In genomic region chr11:93196816-93197382, GRCh38 we compare ENCODE assay signal across 8 cellular contexts. TPM values are rescaled to one million over a fixed set of nuclear protein-coding genes. Genes with fewer than 3 reads are reported as not detected.
DNase-seq lines count a peak whose midpoint lies in the region; TF ChIP-seq lines count a peak whose summit lies in the region.

No MANE protein-coding gene starts in this region.

- CTCF ChIA-PET in activated CD4-positive, alpha-beta T cell treated with anti-CD3 and anti-CD28 coated beads, Interleukin-2, amount 10 ng/mL, durations not matched to agents 7 days and 5 days (lab: Charles Lee): interaction anchor here (1.1 kb wide), 1 partner anchor 81 kb away, joined by 3 read pairs; no protein-coding TSS in a partner anchor

- peak overlapping the region; percentile 88 for H3K4me3 Mint-ChIP-seq in activated CD4-positive, alpha-beta T cell treated with anti-CD3 and anti-CD28 coated beads, Interleukin-2, amount 10 ng/mL, durations not matched to agents 7 days and 5 days
- peak overlapping the region; percentile 94 to 99 (median 99) for H3K4me3 Mint-ChIP-seq in nephron

- DNase-seq in activated CD4-positive, alpha-beta T cell treated with anti-CD3 and anti-CD28 coated beads, Interleukin-2, amount 10 ng/mL, durations not matched to agents 7 days and 5 days: no peak
- no peak for DNase-seq in activated CD4-positive, alpha-beta T cell treated with anti-CD3 and anti-CD28 coated beads for 48 hours
- DNase-seq in HAP-1 (ENCODE audit: low spot score in 2 of 2) (peak in 1 of 2 experiments; percentile 32), NCI-H1417 (lab: John Stamatoyannopoulos, UW) (peak in 2 of 3 experiments; percentile 69 to 88), NCI-H146 (lab: John Stamatoyannopoulos, UW) (no peak), head of caudate nucleus (no peak)

- peaks cover 24% of the 10 kb centered on the region for H3K4me1 Mint-ChIP-seq in activated CD4-positive, alpha-beta T cell treated with anti-CD3 and anti-CD28 coated beads, Interleukin-2, amount 10 ng/mL, durations not matched to agents 7 days and 5 days
- H3K4me1 Mint-ChIP-seq in nephron: no peaks in the 10 kb centered on the region

- H3K9me3 ChIP-seq in HAP-1 (no peaks in the 10 kb centered on the region), duodenal mucosa (ENCODE audit: control insufficient read depth in 1 of 2, low read length in 2 of 2) (no peaks in the 10 kb centered on the region)

- peaks cover 9% of the 10 kb centered on the region for H3K27me3 Mint-ChIP-seq in activated CD4-positive, alpha-beta T cell treated with anti-CD3 and anti-CD28 coated beads, Interleukin-2, amount 10 ng/mL, durations not matched to agents 7 days and 5 days
- no peaks in the 10 kb centered on the region for H3K27me3 Mint-ChIP-seq in nephron (ENCODE audit: low read depth)

- peak overlapping the region; percentile 92 for H3K27ac Mint-ChIP-seq in activated CD4-positive, alpha-beta T cell treated with anti-CD3 and anti-CD28 coated beads, Interleukin-2, amount 10 ng/mL, durations not matched to agents 7 days and 5 days
- peak overlapping the region; percentile 94 to 99 (median 98) for H3K27ac Mint-ChIP-seq in nephron

- H3K36me3 ChIP-seq in HAP-1 (replicated peaks): no peaks in the 10 kb centered on the region
- no peaks in the 10 kb centered on the region for H3K36me3 ChIP-seq in duodenal mucosa (ENCODE audit: control insufficient read depth in 1 of 2, insufficient read depth in 2 of 2, low read length in 2 of 2)

- in situ Hi-C loops in HAP-1 (cut with MboI; ENCODE audit: low sequenced_read_pairs): loop anchor here (25.0 kb wide), 1 partner anchor 110 kb away; no protein-coding TSS in a partner anchor

- POLR2A ChIA-PET in activated CD4-positive, alpha-beta T cell treated with anti-CD3 and anti-CD28 coated beads, Interleukin-2, amount 10 ng/mL, durations not matched to agents 7 days and 5 days (lab: Charles Lee): no interaction called here

- H3K27me3 ChIP-seq in HAP-1 (ENCODE audit: low read depth) (peaks cover 8% of the 10 kb centered on the region), duodenal mucosa (ENCODE audit: control insufficient read depth in 1 of 2, insufficient read depth in 2 of 2, low read length in 2 of 2) (no peaks in the 10 kb centered on the region)

- H3K9me3 Mint-ChIP-seq in activated CD4-positive, alpha-beta T cell treated with anti-CD3 and anti-CD28 coated beads, Interleukin-2, amount 10 ng/mL, durations not matched to agents 7 days and 5 days: no peaks in the 10 kb centered on the region
- peaks cover 2% of the 10 kb centered on the region for H3K9me3 Mint-ChIP-seq in nephron

- peak overlapping the region; percentile 56 for H3K4me3 ChIP-seq in HAP-1
- peak overlapping the region; percentile 77 to 82 for H3K4me3 ChIP-seq in duodenal mucosa (ENCODE audit: low read depth in 1 of 2, low read length in 2 of 2)

- peak overlapping the region; percentile 65 to 67 for H3K9ac ChIP-seq in duodenal mucosa (ENCODE audit: low read depth in 1 of 2, low read length in 2 of 2)

- no peaks in the 10 kb centered on the region for H3K36me3 Mint-ChIP-seq in activated CD4-positive, alpha-beta T cell treated with anti-CD3 and anti-CD28 coated beads, Interleukin-2, amount 10 ng/mL, durations not matched to agents 7 days and 5 days (ENCODE audit: low read depth)
- peaks cover 21% of the 10 kb centered on the region for H3K36me3 Mint-ChIP-seq in nephron (ENCODE audit: low read depth)

- peak overlapping the region; percentile 92 for H3K27ac ChIP-seq in duodenal mucosa (ENCODE audit: low read depth, low read length)

- TF ChIP-seq CTCF in nephron (IDR thresholded peaks at IDR 0.05; ENCODE audit: unreplicated experiment in 3 of 3): peak; percentile 46 to 58 (median 47)

- intact Hi-C loops in head of caudate nucleus (cut with DNase I): no loop called here

- H3K4me1 ChIP-seq in HAP-1 (peaks cover 3% of the 10 kb centered on the region; the same call in 1 of the 2 replicates), duodenal mucosa (ENCODE audit: control insufficient read depth in 1 of 2, insufficient read depth in 2 of 2, low read length in 2 of 2) (peaks cover 0 to 9% of the 10 kb centered on the region in 2 donors)

RNA-seq across cellular contexts. Expression of gene SLC36A4, which starts 0.9 kb away (rescaled TPM):
- 10 to 100 TPM; 10.8 to 11.4 TPM for total RNA-seq in activated CD4-positive, alpha-beta T cell treated with anti-CD3 and anti-CD28 coated beads, Interleukin-2, amount 10 ng/mL, durations not matched to agents 7 days and 5 days

Comparison
In these comparisons a context has a peak if more than half of its experiments do, and no peak if none do; other contexts are left out.
1. DNase-seq: peak in NCI-H1417 (2 of 3); none in activated CD4-positive, alpha-beta T cell treated with anti-CD3 and anti-CD28 coated beads, Interleukin-2, amount 10 ng/mL, durations not matched to agents 7 days and 5 days (single experiment), activated CD4-positive, alpha-beta T cell treated with anti-CD3 and anti-CD28 coated beads for 48 hours (single experiment), NCI-H146 (single experiment) and head of caudate nucleus (0 of 42).